ENCODE assay signal across 8 cellular contexts in the genomic region with DNA sequence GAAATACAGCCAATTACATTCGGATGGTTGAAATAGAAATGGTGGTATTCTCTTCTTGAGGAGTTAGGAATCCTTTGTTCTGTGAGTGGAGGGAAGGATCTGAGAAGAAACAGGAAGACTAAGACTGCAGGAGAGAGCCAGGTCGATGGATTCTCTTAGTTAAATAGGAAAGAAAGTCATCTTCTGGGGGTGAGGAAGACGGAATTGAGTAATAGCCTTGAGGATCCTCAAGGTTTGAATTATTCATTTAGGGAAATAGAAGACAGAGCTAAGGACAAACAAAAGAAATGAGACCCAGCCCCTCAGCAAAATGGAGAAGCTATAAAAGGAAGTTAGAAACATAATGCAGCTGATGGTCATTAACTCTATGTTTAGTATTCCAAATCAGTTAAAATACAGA. TPM values are rescaled to one million over a fixed set of nuclear protein-coding genes. Genes with fewer than 3 reads are reported as not detected.
A peak's percentile ranks its signal among the peaks of the same experiment; 100 is the strongest.
DNase-seq lines count a peak whose midpoint lies in the region; ATAC-seq and TF ChIP-seq lines count a peak whose summit lies in the region.

No MANE protein-coding gene starts in this region.

- no peaks in the 10 kb centered on the region for H3K36me3 ChIP-seq in cardiac muscle cell
- H3K36me3 ChIP-seq in adrenal gland (replicated peaks in 1 of 2): no peaks in the 10 kb centered on the region
- H3K36me3 ChIP-seq in urinary bladder (ENCODE audit: insufficient read depth): peaks cover 2% of the 10 kb centered on the region

- peak overlapping the region; percentile 97 for H3K27ac ChIP-seq in cardiac muscle cell
- peak overlapping the region; percentile 97 to 99 (median 98) for H3K27ac ChIP-seq in adrenal gland
- peak overlapping the region; percentile 64 for H3K27ac ChIP-seq in urinary bladder (ENCODE audit: low read depth)
- H3K27ac ChIP-seq in substantia nigra (ENCODE audit: low read depth, low read length, poor library complexity, severe bottlenecking): no peak overlapping the region

- H3K9me3 ChIP-seq in cardiac muscle cell (ENCODE audit: low read depth) (no peaks in the 10 kb centered on the region), adrenal gland (replicated peaks in 1 of 3) (no peaks in the 10 kb centered on the region)

- no peak for TF ChIP-seq POLR2A in adrenal gland (IDR thresholded peaks at IDR 0.05)

- DNase-seq in cardiac muscle cell (ENCODE audit: low read depth in 1 of 2, low spot score in 1 of 2) (peak in 1 of 2 donors; percentile 33), left cardiac atrium (no peak), adrenal gland (no peak), kidney tubule cell (ENCODE audit: low spot score) (peak; percentile 47), substantia nigra (lab: John Stamatoyannopoulos, UW) (no peak), T-helper 9 cell (no peak), NCI-H1092 treated with DMSO at 0.1 percent for 48 hours (lab: John Stamatoyannopoulos, UW) (no peak)

- intact Hi-C loops in left cardiac atrium (cut with DNase I): no loop called here
- intact Hi-C loops in adrenal gland (cut with DNase I): loop anchor here in 1 of 2 donors (5.0 kb wide), 1 partner anchor 32 kb away; no protein-coding TSS in a partner anchor

- TF ChIP-seq CTCF in cardiac muscle cell (IDR thresholded peaks at IDR 0.05; ENCODE audit: low read depth, low read length) (no peak), adrenal gland (IDR thresholded peaks at IDR 0.05) (no peak)

- WGBS in adrenal gland, 4 donors: 0 to 6% (median 1%) methylated on average over 3 of the region's 3 CpGs
- 3% methylated on average over 3 of the region's 3 CpGs for WGBS in urinary bladder

- peak overlapping the region; percentile 73 for H3K4me3 ChIP-seq in cardiac muscle cell
- peak overlapping the region in 3 of 4 donors; percentile 91 to 92 (median 92) for H3K4me3 ChIP-seq in adrenal gland
- H3K4me3 ChIP-seq in urinary bladder (ENCODE audit: low read depth, low read length): peak overlapping the region; percentile 70

- no peak for ATAC-seq in left cardiac atrium

- H3K4me1 ChIP-seq in cardiac muscle cell (ENCODE audit: low read depth) (peaks cover 17% of the 10 kb centered on the region), adrenal gland (replicated peaks in 1 of 2) (peaks cover 29 to 44% of the 10 kb centered on the region in 2 donors), urinary bladder (ENCODE audit: insufficient read depth) (no peaks in the 10 kb centered on the region)

- H3K27me3 ChIP-seq in cardiac muscle cell (no peaks in the 10 kb centered on the region), adrenal gland (no peaks in the 10 kb centered on the region)

RNA-seq across cellular contexts. Expression of a gene that starts 1.8 kb away (rescaled TPM):
- total RNA-seq in cardiac muscle cell: 114 and 119 TPM in 2 replicates
- 425 and 522 TPM in 2 replicates for polyA plus RNA-seq in cardiac muscle cell
- total RNA-seq in left cardiac atrium: 100 to 1,000 TPM; 185 to 202 TPM
- total RNA-seq in adrenal gland: 100 to 1,000 TPM; 196 to 356 (median 233) TPM
- 100 to 1,000 TPM in 1 of 3 donors, 10 to 100 TPM in 2; 58.8 to 684 (median 96.4) TPM for polyA plus RNA-seq in adrenal gland
- 227 TPM for total RNA-seq in urinary bladder
- polyA plus RNA-seq in urinary bladder: 412 TPM

RNA-seq across cellular contexts. Expression of a gene that starts 37.2 kb away (rescaled TPM):
- 1.3 and 3.8 TPM in 2 replicates for total RNA-seq in cardiac muscle cell
- polyA plus RNA-seq in cardiac muscle cell: 4.8 and 10.3 TPM in 2 replicates
- total RNA-seq in left cardiac atrium: under 1 TPM; 0.29 to 0.52 TPM
- 1 to 10 TPM in 1 of 8 donors, under 1 TPM in 6, not detected in 1; 0.14 to 1.0 (median 0.72) TPM for total RNA-seq in adrenal gland
- polyA plus RNA-seq in adrenal gland: under 1 TPM; 0.16 to 0.79 (median 0.77) TPM
- total RNA-seq in urinary bladder: 1.1 TPM
- polyA plus RNA-seq in urinary bladder: 2.0 TPM

RNA-seq across cellular contexts. Expression of a gene that starts 59.7 kb away (rescaled TPM):
- total RNA-seq in cardiac muscle cell (6.9 and 10.1 TPM in 2 replicates), left cardiac atrium (1 to 10 TPM; 3.7 to 6.3 TPM), adrenal gland (10 to 100 TPM in 4 of 8 donors, 1 to 10 TPM in 4; 5.0 to 14.4 (median 9.9) TPM), urinary bladder (34.1 TPM)
- polyA plus RNA-seq in cardiac muscle cell (4.8 and 6.7 TPM in 2 replicates), adrenal gland (10 to 100 TPM in 1 of 3 donors, 1 to 10 TPM in 2; 3.7 to 12.1 (median 5.4) TPM), urinary bladder (7.3 TPM)
